ENCODE assay signal across 21 cellular contexts in the genomic region with DNA sequence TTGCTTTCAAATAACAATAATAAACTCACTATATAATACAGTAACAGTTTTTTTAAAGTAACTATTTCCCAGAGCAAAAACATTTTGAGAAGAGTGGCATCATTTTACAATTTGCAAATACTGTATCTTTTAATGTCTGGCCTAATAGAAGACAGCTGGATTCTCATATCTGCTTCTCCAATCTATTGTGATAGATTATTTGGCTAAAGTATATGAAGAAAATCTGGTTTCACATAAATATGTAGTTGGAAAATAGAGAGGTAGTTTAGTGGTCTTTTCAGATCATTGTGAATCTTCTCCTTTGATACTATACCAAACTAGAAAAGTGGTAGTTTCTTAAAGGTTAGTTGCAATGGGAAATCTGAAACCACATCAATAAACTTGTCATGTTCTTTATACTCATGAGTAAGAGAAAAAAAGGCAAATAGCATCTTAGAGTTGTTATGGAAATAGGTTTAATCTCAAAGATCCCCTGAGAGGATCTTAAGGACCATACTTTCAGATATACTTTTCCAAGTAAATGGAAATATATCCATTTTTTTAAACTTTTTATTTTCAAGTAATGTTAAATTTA.
A peak's percentile ranks its signal among the peaks of the same experiment; 100 is the strongest.
DNase-seq lines count a peak whose midpoint lies in the region; ATAC-seq, FAIRE-seq and TF ChIP-seq lines count a peak whose summit lies in the region.
"Had no signal": no experiment of that assay in that cellular context is flagged by ENCODE, and none has a peak within 500 bp of the region (broad histone marks: within the 10 kb centered on the region; RNA-seq: fewer than 3 reads in every experiment).

No MANE protein-coding gene starts in this region.

- H3K36me3 ChIP-seq in Loucy (ENCODE audit: insufficient read depth, low read length): no peaks in the 10 kb centered on the region
- H3K36me3 ChIP-seq in astrocyte (ENCODE audit: insufficient read depth, low read length): no peaks in the 10 kb centered on the region
- H3K36me3 ChIP-seq: HAP-1 had no signal

- H3K4me3 ChIP-seq in Loucy (ENCODE audit: low read length, poor library complexity, severe bottlenecking) (no peak overlapping the region), astrocyte (ENCODE audit: insufficient read depth, low read depth, low read length) (no peak overlapping the region)
- H3K4me3 ChIP-seq: GM23338, HAP-1, K562 had no signal

- H2AFZ ChIP-seq in Loucy (ENCODE audit: low read length) (no peak overlapping the region), astrocyte (ENCODE audit: low read depth, low read length) (no peak overlapping the region)
- H2AFZ ChIP-seq: GM23338 had no signal

- no peak for TF ChIP-seq CTCF in Loucy (conservative IDR thresholded peaks at IDR 0.05; ENCODE audit: low read length)
- no peak for TF ChIP-seq CTCF in astrocyte (IDR thresholded peaks at IDR 0.05; ENCODE audit: insufficient read depth, low read depth, low read length)
- TF ChIP-seq CTCF in nephron (IDR thresholded peaks at IDR 0.05; ENCODE audit: unreplicated experiment in 3 of 3): no peak

- H3K79me2 ChIP-seq in Loucy (ENCODE audit: insufficient read depth, low read length): no peaks in the 10 kb centered on the region
- H3K79me2 ChIP-seq in astrocyte (ENCODE audit: insufficient read depth, low read length): no peaks in the 10 kb centered on the region

- H3K4me1 Mint-ChIP-seq in astrocyte (ENCODE audit: low read depth, unreplicated experiment): peaks cover 11% of the 10 kb centered on the region
- peaks cover 52% of the 10 kb centered on the region for H3K4me1 Mint-ChIP-seq in nephron
- H3K4me1 Mint-ChIP-seq: CD4-positive, CD25-positive, alpha-beta regulatory T cell; GM23338 had no signal

- DNase-seq in EL (peak; percentile 46), astrocyte (ENCODE audit: low read depth) (peak; percentile 38), NCI-H2081 treated with DMSO at 0.1 percent for 48 hours (lab: John Stamatoyannopoulos, UW) (no peak)
- DNase-seq: CD4-positive, CD25-positive, alpha-beta regulatory T cell; DMS79; NCI-H1092; NCI-H1436; NCI-H187 treated with DMSO at 0.1 percent for 48 hours; NCI-H226; NCI-H774; Right ventricle myocardium superior; T-helper 2 cell had no signal

- H3K9me3 Mint-ChIP-seq in astrocyte (ENCODE audit: unreplicated experiment): no peaks in the 10 kb centered on the region
- H3K9me3 Mint-ChIP-seq in nephron: peaks cover 11% of the 10 kb centered on the region
- H3K9me3 Mint-ChIP-seq: GM23338 had no signal

- H3K4me1 ChIP-seq in Loucy (ENCODE audit: insufficient read depth, low read length, poor library complexity, severe bottlenecking) (peaks cover 33% of the 10 kb centered on the region), astrocyte (ENCODE audit: insufficient read depth, low read length) (peaks cover 10% of the 10 kb centered on the region)

- no peak for FAIRE-seq in astrocyte (lab: Jason Lieb, UNC)
- FAIRE-seq: G401.6, GM12892, K562 had no signal

- H3K27me3 Mint-ChIP-seq in astrocyte (ENCODE audit: low read depth, unreplicated experiment) (no peaks in the 10 kb centered on the region), nephron (ENCODE audit: low read depth) (peaks cover 5% of the 10 kb centered on the region)
- H3K27me3 Mint-ChIP-seq: CD4-positive, CD25-positive, alpha-beta regulatory T cell had no signal

- H3K27me3 ChIP-seq in Loucy (ENCODE audit: insufficient read depth, low read length, poor library complexity, severe bottlenecking): no peaks in the 10 kb centered on the region
- no peaks in the 10 kb centered on the region for H3K27me3 ChIP-seq in astrocyte (ENCODE audit: insufficient read depth, low read length)

- no peaks in the 10 kb centered on the region for H3F3A ChIP-seq in Loucy (ENCODE audit: low read depth)

- H3K4me2 ChIP-seq in Loucy (ENCODE audit: low read depth, low read length, poor library complexity, severe bottlenecking) (peak overlapping the region; percentile 6), astrocyte (ENCODE audit: low read length) (no peak overlapping the region)
- H3K4me2 ChIP-seq: GM23338 had no signal

- H3K9ac ChIP-seq in Loucy (ENCODE audit: low read depth, low read length, poor library complexity, severe bottlenecking): no peak overlapping the region
- H3K9ac ChIP-seq in astrocyte (ENCODE audit: low read length): no peak overlapping the region

- ATAC-seq in HG03196 (IDR thresholded peaks at IDR 0.05; ENCODE audit: unreplicated experiment): no peak
- no peak for ATAC-seq in HG02973 (IDR thresholded peaks at IDR 0.05; ENCODE audit: unreplicated experiment)
- ATAC-seq: GM23338, K562 had no signal

- no peak overlapping the region for H3K4me3 Mint-ChIP-seq in astrocyte (ENCODE audit: unreplicated experiment)
- H3K4me3 Mint-ChIP-seq in nephron: no peak overlapping the region
- H3K4me3 Mint-ChIP-seq: CD4-positive, CD25-positive, alpha-beta regulatory T cell; GM23338 had no signal

- H4K20me1 ChIP-seq in Loucy (ENCODE audit: insufficient read depth, low read length, poor library complexity, severe bottlenecking): no peaks in the 10 kb centered on the region
- H4K20me1 ChIP-seq in astrocyte (ENCODE audit: insufficient read depth, low read length): no peaks in the 10 kb centered on the region

- H3K9me3 ChIP-seq in Loucy (ENCODE audit: insufficient read depth, low read depth, low read length): no peaks in the 10 kb centered on the region
- H3K9me3 ChIP-seq in astrocyte (ENCODE audit: insufficient read depth, low read depth, low read length): no peaks in the 10 kb centered on the region

- H3K27ac ChIP-seq in astrocyte (ENCODE audit: low read depth, low read length): no peak overlapping the region

- H3K9me2 ChIP-seq in Loucy (replicated peaks; ENCODE audit: low read depth, low read length): no peaks in the 10 kb centered on the region

- H3K36me3 Mint-ChIP-seq in astrocyte (ENCODE audit: low read depth, unreplicated experiment) (peaks cover 1% of the 10 kb centered on the region), nephron (ENCODE audit: low read depth) (peaks cover 5% of the 10 kb centered on the region)
- H3K36me3 Mint-ChIP-seq: CD4-positive, CD25-positive, alpha-beta regulatory T cell had no signal

- H3K27ac Mint-ChIP-seq in astrocyte (ENCODE audit: unreplicated experiment) (no peak overlapping the region), nephron (peak overlapping the region; percentile 60 to 74 (median 68))
- H3K27ac Mint-ChIP-seq: CD4-positive, CD25-positive, alpha-beta regulatory T cell; GM23338 had no signal
